In genomic region chr19:17162580-17162979, GRCh38 we compare ENCODE assay signal across 16 cellular contexts. TPM values are rescaled to one million over a fixed set of nuclear protein-coding genes. Genes with fewer than 3 reads are reported as not detected.
DNase-seq lines count a peak whose midpoint lies in the region; ATAC-seq and TF ChIP-seq lines count a peak whose summit lies in the region.
"Had no signal": no experiment of that assay in that cellular context is flagged by ENCODE, and none has a peak within 500 bp of the region (broad histone marks: within the 10 kb centered on the region; RNA-seq: fewer than 3 reads in every experiment).

No MANE protein-coding gene starts in this region.

- in situ Hi-C loops in G401 (cut with HindIII; ENCODE audit: low sequenced_read_pairs): no loop called here

- H3K79me2 ChIP-seq in PC-3 (ENCODE audit: low read length): no peaks in the 10 kb centered on the region

- no peaks in the 10 kb centered on the region for H3K4me1 ChIP-seq in PC-3 (ENCODE audit: insufficient read depth, low read length)
- H3K4me1 ChIP-seq: Caco-2, HAP-1 had no signal

- no peaks in the 10 kb centered on the region for H4K20me1 ChIP-seq in PC-3 (ENCODE audit: low read length)

- H3K27me3 ChIP-seq in PC-3 (ENCODE audit: low read length): no peaks in the 10 kb centered on the region

- no peak overlapping the region for H3K4me2 ChIP-seq in PC-3 (ENCODE audit: low read length)

- H3K4me1 Mint-ChIP-seq in endothelial cell (ENCODE audit: unreplicated experiment): no peaks in the 10 kb centered on the region
- H3K4me1 Mint-ChIP-seq: CD4-positive, CD25-positive, alpha-beta regulatory T cell had no signal

- POLR2A ChIA-PET in PC-3 (lab: Charles Lee; ENCODE audit: unreplicated experiment): no interaction called here

- no peaks in the 10 kb centered on the region for H3K9me3 ChIP-seq in PC-3 (ENCODE audit: low read length)
- H3K9me3 ChIP-seq: Caco-2 had no signal

- CTCF ChIA-PET in PC-3 (lab: Charles Lee): no interaction called here

- no peaks in the 10 kb centered on the region for H3K9me2 ChIP-seq in PC-3 (replicated peaks; ENCODE audit: low read length)

- peaks cover 29% of the 10 kb centered on the region for H3K36me3 ChIP-seq in PC-3 (ENCODE audit: low read depth, low read length)

- H3K36me3 Mint-ChIP-seq in endothelial cell (ENCODE audit: low read depth, unreplicated experiment): peaks cover 31% of the 10 kb centered on the region

- no peaks in the 10 kb centered on the region for H3K9me3 Mint-ChIP-seq in endothelial cell (ENCODE audit: unreplicated experiment)

- H3K27me3 Mint-ChIP-seq in endothelial cell (ENCODE audit: unreplicated experiment): peaks cover 1% of the 10 kb centered on the region
- H3K27me3 Mint-ChIP-seq: CD4-positive, CD25-positive, alpha-beta regulatory T cell had no signal

- H3K4me3 ChIP-seq in PC-3 (ENCODE audit: low read length): no peak overlapping the region
- H3K4me3 ChIP-seq: HAP-1 had no signal

- BruUV-seq in PC-3 (replicated peaks; lab: Mats Ljungman, UMichigan): TSS peak; percentile 31

- TF ChIP-seq CTCF in PC-3 (conservative IDR thresholded peaks at IDR 0.05; ENCODE audit: low read depth, low read length) (no peak), endothelial cell (IDR thresholded peaks at IDR 0.05; ENCODE audit: unreplicated experiment) (no peak)

- H3F3A ChIP-seq in PC-3 (ENCODE audit: low read length, unreplicated experiment): no peaks in the 10 kb centered on the region

- H3K4me3 Mint-ChIP-seq in endothelial cell (ENCODE audit: unreplicated experiment): peak overlapping the region; percentile 47
- H3K4me3 Mint-ChIP-seq: CD8-positive, alpha-beta T cell had no signal

- DNase-seq in D341Med (ENCODE audit: low spot score) (peak; percentile 19), PC-3 (no peak), endothelial cell (ENCODE audit: low spot score) (no peak), G401 (ENCODE audit: low spot score) (no peak)
- DNase-seq in stimulated activated naive CD4-positive, alpha-beta T cell treated with Interleukin-2 at 50 U/mL for 16 hours (lab: John Stamatoyannopoulos, UW): no peak
- DNase-seq: C1 segment of cervical spinal cord; Caco-2; CD4-positive, CD25-positive, alpha-beta regulatory T cell; CD8-positive, alpha-beta T cell; DMS 273 treated with DMSO at 0.1 percent for 48 hours; DMS79; EL; GF-D8; GOT3 had no signal

- H3K27ac Mint-ChIP-seq in endothelial cell (ENCODE audit: unreplicated experiment): no peak overlapping the region
- H3K27ac Mint-ChIP-seq: CD4-positive, CD25-positive, alpha-beta regulatory T cell; CD8-positive, alpha-beta T cell had no signal

- intact Hi-C loops in PC-3 (cut with micrococcal nuclease): no loop called here

- H3K9ac ChIP-seq in PC-3 (ENCODE audit: low read length): no peak overlapping the region

- no peak overlapping the region for H2AFZ ChIP-seq in PC-3 (ENCODE audit: low read length)

- H3K27ac ChIP-seq in PC-3 (ENCODE audit: low read length): no peak overlapping the region

- ATAC-seq in PC-3: no peak
- ATAC-seq in GM18861 (IDR thresholded peaks at IDR 0.05; ENCODE audit: unreplicated experiment): no peak
- ATAC-seq: CD8-positive, alpha-beta T cell had no signal

RNA-seq across cellular contexts. Expression of gene USE1, which starts 52.6 kb away (rescaled TPM):
- 32.5 and 41.5 TPM in 2 replicates for total RNA-seq in PC-3 (2014; rRNA removed)
- total RNA-seq in endothelial cell (ENCODE audit: unreplicated experiment): 13.0 TPM
- 22.0 and 29.7 TPM in 2 replicates for total RNA-seq in G401 (2014; rRNA removed; shearing (Covaris generic))
